In the genomic region with DNA sequence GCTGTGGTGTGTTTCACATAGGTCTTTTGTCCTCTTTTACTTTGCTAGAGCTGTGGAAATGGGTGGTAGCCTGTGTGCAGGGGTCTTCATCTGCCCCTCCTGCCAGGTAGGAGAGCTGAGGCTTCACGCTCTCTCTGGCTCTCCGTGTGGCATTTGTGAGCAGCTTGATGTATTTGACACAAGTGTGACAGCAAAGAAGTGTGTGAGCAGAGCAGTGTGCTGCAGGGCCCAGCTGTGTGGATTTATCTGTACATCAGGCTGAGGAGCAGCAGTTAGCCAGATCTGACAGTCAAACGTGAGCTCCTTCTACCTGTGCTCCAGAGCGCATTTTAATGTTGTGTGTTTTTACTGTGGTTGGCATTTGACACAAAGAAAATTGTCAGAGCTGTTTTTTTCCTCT, we compare ENCODE assay signal across 1 cellular context.
A peak's percentile ranks its signal among the peaks of the same experiment; 100 is the strongest.
TF ChIP-seq lines count a peak whose summit lies in the region.

No MANE protein-coding gene starts in this region.

TF ChIP-seq in K562, 482 proteins besides CTCF, POLR2A, EP300 and RAD21:
- TF ChIP-seq POLR3A (IDR thresholded peaks at IDR 0.05; ENCODE audit: borderline replicate concordance, extremely low read depth, insufficient read depth, insufficient read length) = no peak
- TF ChIP-seq, protein P1, sequence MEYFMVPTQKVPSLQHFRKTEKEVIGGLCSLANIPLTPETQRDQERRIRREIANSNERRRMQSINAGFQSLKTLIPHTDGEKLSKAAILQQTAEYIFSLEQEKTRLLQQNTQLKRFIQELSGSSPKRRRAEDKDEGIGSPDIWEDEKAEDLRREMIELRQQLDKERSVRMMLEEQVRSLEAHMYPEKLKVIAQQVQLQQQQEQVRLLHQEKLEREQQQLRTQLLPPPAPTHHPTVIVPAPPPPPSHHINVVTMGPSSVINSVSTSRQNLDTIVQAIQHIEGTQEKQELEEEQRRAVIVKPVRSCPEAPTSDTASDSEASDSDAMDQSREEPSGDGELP (CRISPR knock-in tag; IDR thresholded peaks at IDR 0.05; ENCODE audit: borderline replicate concordance) = 0 out of 2 replicates have a peak, but pooled peaks have one; percentile 13
- no peak for TF ChIP-seq MTA3 (IDR thresholded peaks at IDR 0.05; ENCODE audit: borderline replicate concordance)
- TF ChIP-seq KDM2B (CRISPR knock-in tag; IDR thresholded peaks at IDR 0.05) = no peak
- TF ChIP-seq GATAD2B (IDR thresholded peaks at IDR 0.05; ENCODE audit: borderline replicate concordance) = no peak
TF ChIP-seq in K562: peak in this region for 1.
